ENCODE assay signal across 7 cellular contexts in genomic region chr20:8020314-8021079, GRCh38. TPM values are rescaled to one million over a fixed set of nuclear protein-coding genes. Genes with fewer than 3 reads are reported as not detected.
A peak's percentile ranks its signal among the peaks of the same experiment; 100 is the strongest.
DNase-seq lines count a peak whose midpoint lies in the region; ATAC-seq, FAIRE-seq and TF ChIP-seq lines count a peak whose summit lies in the region.

No MANE protein-coding gene starts in this region.

- peak; percentile 86 for FAIRE-seq in GM18507 (lab: Jason Lieb, UNC)

- ATAC-seq in GM21576 (IDR thresholded peaks at IDR 0.05; ENCODE audit: unreplicated experiment): peak; percentile 52
- no peak for ATAC-seq in activated CD4-positive, CD25-positive, alpha-beta regulatory T cell treated with anti-CD3 and anti-CD28 coated beads, Interleukin-2, amount 50 U/mL, for 24 hours

- no peaks in the 10 kb centered on the region for H3K9me3 Mint-ChIP-seq in neural progenitor cell

- no peak for TF ChIP-seq CTCF in KMS-11 (conservative IDR thresholded peaks at IDR 0.05; ENCODE audit: low read depth, low read length)
- TF ChIP-seq CTCF in neural progenitor cell (IDR thresholded peaks at IDR 0.05): no peak

- H3K27me3 ChIP-seq in KMS-11 (ENCODE audit: insufficient read depth, low read depth): no peaks in the 10 kb centered on the region
- H3K27me3 ChIP-seq in adipocyte (replicated peaks; ENCODE audit: control insufficient read depth, insufficient read depth, low read length): no peaks in the 10 kb centered on the region
- no peaks in the 10 kb centered on the region for H3K27me3 ChIP-seq in neural progenitor cell

- H3K4me3 Mint-ChIP-seq in neural progenitor cell: no peak overlapping the region

- H3K27ac Mint-ChIP-seq in neural progenitor cell: peak overlapping the region; percentile 98

- H3K36me3 Mint-ChIP-seq in neural progenitor cell: no peaks in the 10 kb centered on the region

- no peaks in the 10 kb centered on the region for H3K36me3 ChIP-seq in KMS-11 (ENCODE audit: insufficient read depth)
- H3K36me3 ChIP-seq in adipocyte (ENCODE audit: control insufficient read depth, insufficient read depth, low read length, severe bottlenecking): no peaks in the 10 kb centered on the region
- no peaks in the 10 kb centered on the region for H3K36me3 ChIP-seq in neural progenitor cell

- H3K27me3 Mint-ChIP-seq in neural progenitor cell (ENCODE audit: insufficient read depth, low read depth): peaks cover 3% of the 10 kb centered on the region

- H4K20me1 ChIP-seq in KMS-11 (ENCODE audit: insufficient read depth) (no peaks in the 10 kb centered on the region), neural progenitor cell (ENCODE audit: low read depth) (no peaks in the 10 kb centered on the region)

- no peak overlapping the region for H3K4me3 ChIP-seq in KMS-11 (IDR thresholded peaks at IDR 0.05; ENCODE audit: insufficient read depth, low read depth, low read length)
- peak overlapping the region; percentile 92 for H3K4me3 ChIP-seq in adipocyte (ENCODE audit: low read length)
- peak overlapping the region; percentile 61 for H3K4me3 ChIP-seq in neural progenitor cell

- H2AFZ ChIP-seq in KMS-11 (ENCODE audit: low read depth): peak overlapping the region; percentile 67
- H2AFZ ChIP-seq in neural progenitor cell (replicated peaks): peak overlapping the region; percentile 8

- H3K27ac ChIP-seq in KMS-11 (peak overlapping the region; percentile 91), neural progenitor cell (no peak overlapping the region)

- H3K79me2 ChIP-seq in KMS-11 (ENCODE audit: insufficient read depth, low read depth): peaks cover 8% of the 10 kb centered on the region; the same call in 1 of the 2 replicates
- no peaks in the 10 kb centered on the region for H3K79me2 ChIP-seq in neural progenitor cell (ENCODE audit: low read depth)

- H3K4me1 ChIP-seq in KMS-11 (ENCODE audit: low read depth, poor library complexity, severe bottlenecking): peaks cover 19% of the 10 kb centered on the region
- peaks cover 28% of the 10 kb centered on the region for H3K4me1 ChIP-seq in adipocyte (ENCODE audit: control insufficient read depth, insufficient read depth, low read length)
- H3K4me1 ChIP-seq in neural progenitor cell: peaks cover 11% of the 10 kb centered on the region

- H3K9me3 ChIP-seq in adipocyte (ENCODE audit: control insufficient read depth, low read length) (no peaks in the 10 kb centered on the region), neural progenitor cell (ENCODE audit: low read depth) (no peaks in the 10 kb centered on the region)

- peaks cover 10% of the 10 kb centered on the region for H3K4me1 Mint-ChIP-seq in neural progenitor cell

- peak overlapping the region; percentile 95; the same call in 1 of the 2 replicates for H3K9ac ChIP-seq in KMS-11
- no peak overlapping the region for H3K9ac ChIP-seq in adipocyte (ENCODE audit: low read length)
- H3K9ac ChIP-seq in neural progenitor cell: no peak overlapping the region

- DNase-seq in GM18507 (ENCODE audit: extremely low spot score, insufficient read length, low read depth) (peak; percentile 5), adipocyte (ENCODE audit: low read depth) (peak; percentile 4), neural progenitor cell (ENCODE audit: low spot score) (no peak)
- DNase-seq in activated naive CD4-positive, alpha-beta T cell treated with anti-CD3 and anti-CD28 coated beads, Interleukin-2, amount 50 U/mL, for 16 hours: no peak

- no peaks in the 10 kb centered on the region for H3F3A ChIP-seq in neural progenitor cell (ENCODE audit: low read depth)

- H3K4me2 ChIP-seq in KMS-11: peak overlapping the region; percentile 71
- peak overlapping the region; percentile 73 for H3K4me2 ChIP-seq in neural progenitor cell

RNA-seq across cellular contexts. Expression of gene TMX4, which starts 0.9 kb away (rescaled TPM):
- 9.3 and 10.4 TPM in 2 replicates for total RNA-seq in neural progenitor cell (ENCODE audit: low replicate concordance)

Comparison
In these comparisons a context has a peak if more than half of its experiments do, and no peak if none do; other contexts are left out.
1. DNase-seq: peak in GM18507 (single experiment) and adipocyte (single experiment); none in neural progenitor cell (single experiment) and activated naive CD4-positive, alpha-beta T cell treated with anti-CD3 and anti-CD28 coated beads, Interleukin-2, amount 50 U/mL, for 16 hours (single experiment).